17 cellular contexts compared by ENCODE assay signal in genomic region chr14:72711936-72712335, GRCh38.
A peak's percentile ranks its signal among the peaks of the same experiment; 100 is the strongest.
DNase-seq lines count a peak whose midpoint lies in the region; ATAC-seq, FAIRE-seq and TF ChIP-seq lines count a peak whose summit lies in the region.
"Had no signal": no experiment of that assay in that cellular context is flagged by ENCODE, and none has a peak within 500 bp of the region (broad histone marks: within the 10 kb centered on the region; RNA-seq: fewer than 3 reads in every experiment).

No MANE protein-coding gene starts in this region.

- no peaks in the 10 kb centered on the region for H3K36me3 ChIP-seq in sigmoid colon
- H3K36me3 ChIP-seq in upper lobe of right lung = no peaks in the 10 kb centered on the region
- H3K36me3 ChIP-seq: BLaER1 treated with 17β-estradiol and CSF1 and Interleukin-3, amounts not matched to agents 10 nM and 100 nM had no signal

- FAIRE-seq in GM12891 (lab: Jason Lieb, UNC) = no peak
- FAIRE-seq: D721Med had no signal

- no peak for ATAC-seq in T-helper 17 cell
- no peak for ATAC-seq in upper lobe of right lung
- ATAC-seq: CD8-positive, alpha-beta T cell had no signal

- no peaks in the 10 kb centered on the region for H3K36me3 Mint-ChIP-seq in T-helper 17 cell (ENCODE audit: low read depth)
- peaks cover 0 to 12% (median 8%) of the 10 kb centered on the region in 3 donors for H3K36me3 Mint-ChIP-seq in immature natural killer cell
- H3K36me3 Mint-ChIP-seq: CD8-positive, alpha-beta T cell had no signal

- TF ChIP-seq POLR2A in sigmoid colon (IDR thresholded peaks at IDR 0.05) (no peak), GM12891 (IDR thresholded peaks at IDR 0.05; ENCODE audit: low read depth, low read length) (no peak)

- WGBS in sigmoid colon, 2 donors = 94 to 96% methylated on average over 12 of the region's 12 CpGs

- H3K4me1 ChIP-seq in sigmoid colon (peaks cover 0 to 11% (median 0%) of the 10 kb centered on the region in 4 donors), upper lobe of right lung (no peaks in the 10 kb centered on the region)

- DNase-seq in D341Med (ENCODE audit: low spot score) (peak; percentile 81), T-helper 17 cell (no peak), immature natural killer cell (no peak), sigmoid colon (peak; percentile 50), GM12891 (ENCODE audit: insufficient read length, low spot score) (no peak), upper lobe of right lung (no peak), COLO829 (ENCODE audit: low spot score) (no peak), NCI-H69 (lab: John Stamatoyannopoulos, UW) (no peak)
- DNase-seq: CD8-positive, alpha-beta T cell; NCI-H1417; NCI-H187; NCI-H2107; NCI-H510A; RPMI8226 had no signal

- H3K27me3 ChIP-seq in sigmoid colon (no peaks in the 10 kb centered on the region), upper lobe of right lung (no peaks in the 10 kb centered on the region)
- H3K27me3 ChIP-seq: BLaER1 treated with 17β-estradiol and CSF1 and Interleukin-3, amounts not matched to agents 10 nM and 100 nM had no signal

- intact Hi-C loops in sigmoid colon (cut with DNase I) (no loop called here), upper lobe of right lung (cut with DNase I) (no loop called here)

- TF ChIP-seq CTCF in sigmoid colon (IDR thresholded peaks at IDR 0.05) (no peak), upper lobe of right lung (IDR thresholded peaks at IDR 0.05) (no peak)

- H3K9me3 ChIP-seq in T-helper 17 cell (ENCODE audit: control insufficient read depth, low read length, poor library complexity, severe bottlenecking) = no peaks in the 10 kb centered on the region
- no peaks in the 10 kb centered on the region for H3K9me3 ChIP-seq in sigmoid colon
- no peaks in the 10 kb centered on the region for H3K9me3 ChIP-seq in upper lobe of right lung
- H3K9me3 ChIP-seq: BLaER1 treated with 17β-estradiol and CSF1 and Interleukin-3, amounts not matched to agents 10 nM and 100 nM had no signal

- H3K27me3 Mint-ChIP-seq in T-helper 17 cell (no peaks in the 10 kb centered on the region), immature natural killer cell (ENCODE audit: low read depth in 3 of 3) (peaks cover 6 to 14% (median 10%) of the 10 kb centered on the region in 3 donors)

- H3K4me3 ChIP-seq in sigmoid colon = no peak overlapping the region
- H3K4me3 ChIP-seq in upper lobe of right lung = no peak overlapping the region
- H3K4me3 ChIP-seq: BLaER1 treated with 17β-estradiol and CSF1 and Interleukin-3, amounts not matched to agents 10 nM and 100 nM had no signal

- H3K4me3 Mint-ChIP-seq in T-helper 17 cell (peak overlapping the region; percentile 15), immature natural killer cell (peak overlapping the region in 4 of 5 donors; percentile 1 to 56 (median 36))
- H3K4me3 Mint-ChIP-seq: CD8-positive, alpha-beta T cell had no signal

- TF ChIP-seq EP300 in sigmoid colon (IDR thresholded peaks at IDR 0.05) = no peak

- H3K27ac ChIP-seq in sigmoid colon = no peak overlapping the region
- no peak overlapping the region for H3K27ac ChIP-seq in upper lobe of right lung
- H3K27ac ChIP-seq: BLaER1 treated with 17β-estradiol and CSF1 and Interleukin-3, amounts not matched to agents 10 nM and 100 nM; KMS-11 had no signal

- H3K27ac Mint-ChIP-seq in T-helper 17 cell (no peak overlapping the region), immature natural killer cell (peak overlapping the region in 2 of 6 donors; percentile 46 to 49)
- H3K27ac Mint-ChIP-seq: CD8-positive, alpha-beta T cell had no signal

- H3K4me1 Mint-ChIP-seq in T-helper 17 cell (peaks cover 18% of the 10 kb centered on the region), immature natural killer cell (peaks cover 51 to 59% of the 10 kb centered on the region in 2 donors)

- H3K9me3 Mint-ChIP-seq in immature natural killer cell = peaks cover 0 to 2% (median 0%) of the 10 kb centered on the region in 6 donors
- H3K9me3 Mint-ChIP-seq: CD8-positive, alpha-beta T cell had no signal

TF ChIP-seq in GM12891, 5 proteins besides CTCF, POLR2A, EP300 and RAD21:
- TF ChIP-seq POLR2AphosphoS5 (IDR thresholded peaks at IDR 0.05; ENCODE audit: low read depth, low read length) = no peak

Comparison
In these comparisons a context has a peak if more than half of its experiments do, and no peak if none do; other contexts are left out.
1. DNase-seq: peak in D341Med (single experiment) and sigmoid colon (single experiment); none in T-helper 17 cell (0 of 3), immature natural killer cell (0 of 3), GM12891 (single experiment), upper lobe of right lung (single experiment), COLO829 (single experiment) and NCI-H69 (single experiment).